ENCODE assay signal across 40 cellular contexts in the genomic region with DNA sequence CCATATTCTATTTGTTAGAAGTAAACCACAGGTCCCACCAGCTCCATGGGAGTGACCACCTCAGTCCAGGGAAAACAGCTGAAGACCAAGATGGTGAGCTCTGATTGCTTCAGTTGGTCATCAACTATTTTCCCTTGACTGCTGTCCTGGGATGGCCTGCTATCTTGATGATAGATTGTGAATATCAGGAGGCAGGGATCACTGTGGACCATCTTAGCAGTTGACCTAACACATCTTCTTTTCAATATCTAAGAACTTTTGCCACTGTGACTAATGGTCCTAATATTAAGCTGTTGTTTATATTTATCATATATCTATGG. TPM values are rescaled to one million over a fixed set of nuclear protein-coding genes. Genes with fewer than 3 reads are reported as not detected.
"Had no signal": no experiment of that assay in that cellular context is flagged by ENCODE, and none has a peak within 500 bp of the region (broad histone marks: within the 10 kb centered on the region; RNA-seq: fewer than 3 reads in every experiment).

No MANE protein-coding gene starts in this region.

- H3K9me3 Mint-ChIP-seq: activated naive CD4-positive, alpha-beta T cell treated with anti-CD3 and anti-CD28 coated beads for 36 hours; activated naive CD4-positive, alpha-beta T cell treated with anti-CD3 and anti-CD28 coated beads, Interleukin-2, amount 10 ng/mL, durations not matched to agents 7 days and 5 days; activated naive CD4-positive, alpha-beta T cell treated with anti-CD3 and anti-CD28 coated beads, Interleukin-2, amount 50 U/mL, for 24 hours; activated naive CD4-positive, alpha-beta T cell treated with anti-CD3 and anti-CD28 coated beads, Interleukin-2, amount 50 U/mL, for 72 hours; activated naive CD8-positive, alpha-beta T cell treated with anti-CD3 and anti-CD28 coated beads for 36 hours; activated naive CD8-positive, alpha-beta T cell treated with anti-CD3 and anti-CD28 coated beads, Interleukin-2, amount 50 U/mL, for 24 hours; activated T-cell treated with anti-CD3 and anti-CD28 coated beads, Interleukin-2, amount 50 U/mL, for 24 hours; activated T-cell treated with anti-CD3 and anti-CD28 coated beads, Interleukin-2, amount 50 U/mL, for 4 hours; activated T-cell treated with anti-CD3 and anti-CD28 coated beads, Interleukin-2, amount 50 U/mL, for 72 hours; activated T-helper 17 cell treated with anti-CD3 and anti-CD28 coated beads, Interleukin-2, amount 50 U/mL, for 72 hours; central memory CD8-positive, alpha-beta T cell had no signal

- DNase-seq: activated effector memory CD4-positive, alpha-beta T cell treated with anti-CD3 and anti-CD28 coated beads, Interleukin-2, amount 50 U/mL, for 16 hours; activated effector memory CD4-positive, alpha-beta T cell treated with Interleukin-2 at 50 U/mL for 16 hours; activated gamma-delta T cell; activated gamma-delta T cell treated with Interleukin-2 at 50 U/mL for 16 hours; activated naive CD4-positive, alpha-beta T cell; activated naive CD4-positive, alpha-beta T cell treated with anti-CD3 and anti-CD28 coated beads for 36 hours; activated naive CD4-positive, alpha-beta T cell treated with anti-CD3 and anti-CD28 coated beads, Interleukin-2, amount 10 ng/mL, durations not matched to agents 7 days and 5 days; activated naive CD4-positive, alpha-beta T cell treated with anti-CD3 and anti-CD28 coated beads, Interleukin-2, amount 50 U/mL, for 16 hours; activated naive CD4-positive, alpha-beta T cell treated with Interleukin-2 at 50 U/mL for 16 hours; activated naive CD8-positive, alpha-beta T cell treated with anti-CD3 and anti-CD28 coated beads for 36 hours; activated naive CD8-positive, alpha-beta T cell treated with anti-CD3 and anti-CD28 coated beads, Interleukin-2, amount 10 ng/mL, durations not matched to agents 7 days and 5 days; activated naive CD8-positive, alpha-beta T cell treated with anti-CD3 and anti-CD28 coated beads, Interleukin-2, amount 50 U/mL, for 24 hours; activated T-cell treated with anti-CD3 and anti-CD28 coated beads, Interleukin-2, amount 50 U/mL, for 1 hour; activated T-cell treated with anti-CD3 and anti-CD28 coated beads, Interleukin-2, amount 50 U/mL, for 24 hours; activated T-cell treated with anti-CD3 and anti-CD28 coated beads, Interleukin-2, amount 50 U/mL, for 4 hours; activated T-cell treated with anti-CD3 and anti-CD28 coated beads, Interleukin-2, amount 50 U/mL, for 48 hours; activated T-cell treated with anti-CD3 and anti-CD28 coated beads, Interleukin-2, amount 50 U/mL, for 72 hours; adrenal gland; amniotic stem cell; amygdala; anterior cingulate cortex; aorta; body of pancreas; brain microvascular endothelial cell; caudate nucleus; central memory CD4-positive, alpha-beta T cell; cerebellar nuclear complex had no signal

- FAIRE-seq: bronchial epithelial cell had no signal

- H3K4me3 ChIP-seq: adrenal gland, ascending aorta, body of pancreas, breast epithelium, cardiac muscle cell had no signal

- H3K9me3 ChIP-seq: ascending aorta, body of pancreas, breast epithelium had no signal

- H3K27ac Mint-ChIP-seq: activated naive CD4-positive, alpha-beta T cell treated with anti-CD3 and anti-CD28 coated beads for 36 hours; activated naive CD4-positive, alpha-beta T cell treated with anti-CD3 and anti-CD28 coated beads, Interleukin-2, amount 10 ng/mL, durations not matched to agents 7 days and 5 days; activated naive CD4-positive, alpha-beta T cell treated with anti-CD3 and anti-CD28 coated beads, Interleukin-2, amount 50 U/mL, for 24 hours; activated naive CD4-positive, alpha-beta T cell treated with anti-CD3 and anti-CD28 coated beads, Interleukin-2, amount 50 U/mL, for 72 hours; activated naive CD8-positive, alpha-beta T cell; activated naive CD8-positive, alpha-beta T cell treated with anti-CD3 and anti-CD28 coated beads for 36 hours; activated naive CD8-positive, alpha-beta T cell treated with anti-CD3 and anti-CD28 coated beads, Interleukin-2, amount 10 ng/mL, durations not matched to agents 7 days and 5 days; activated naive CD8-positive, alpha-beta T cell treated with anti-CD3 and anti-CD28 coated beads, Interleukin-2, amount 50 U/mL, for 24 hours; activated T-cell treated with anti-CD3 and anti-CD28 coated beads, Interleukin-2, amount 50 U/mL, for 24 hours; activated T-cell treated with anti-CD3 and anti-CD28 coated beads, Interleukin-2, amount 50 U/mL, for 72 hours; activated T-helper 1 cell treated with anti-CD3 and anti-CD28 coated beads, Interleukin-12 subunit alpha, Interleukin-12 subunit beta, Interleukin-2, Interleukin-4 antibody, amounts not matched to agents 30 ng/mL and 10 ng/mL and 1 ng/mL, durations not matched to agents 14 hours and 24 hours and 36 hours; activated T-helper 17 cell treated with anti-CD3 and anti-CD28 coated beads, Interleukin-2, amount 50 U/mL, for 72 hours; activated T-helper 2 cell treated with anti-CD3 and anti-CD28 coated beads, Interferon-gamma antibody, Interleukin-2, Interleukin-4, amounts not matched to agents 10 μg/mL and 5 μg/mL and 100 μg/mL, durations not matched to agents 14 hours and 24 hours and 36 hours; brain had no signal

- H3K4me1 Mint-ChIP-seq: activated naive CD4-positive, alpha-beta T cell treated with anti-CD3 and anti-CD28 coated beads, Interleukin-2, amount 10 ng/mL, durations not matched to agents 7 days and 5 days; activated naive CD4-positive, alpha-beta T cell treated with anti-CD3 and anti-CD28 coated beads, Interleukin-2, amount 50 U/mL, for 24 hours; activated naive CD8-positive, alpha-beta T cell treated with anti-CD3 and anti-CD28 coated beads, Interleukin-2, amount 10 ng/mL, durations not matched to agents 7 days and 5 days; brain; central memory CD8-positive, alpha-beta T cell had no signal

- H3K4me1 ChIP-seq: adrenal gland, ascending aorta, body of pancreas, breast epithelium had no signal

- ATAC-seq: activated naive CD4-positive, alpha-beta T cell treated with anti-CD3 and anti-CD28 coated beads, Interleukin-2, amount 50 U/mL, for 72 hours; activated naive CD8-positive, alpha-beta T cell treated with anti-CD3 and anti-CD28 coated beads, Interleukin-2, amount 50 U/mL, for 24 hours; activated T-cell treated with anti-CD3 and anti-CD28 coated beads, Interleukin-2, amount 50 U/mL, for 4 hours; activated T-cell treated with anti-CD3 and anti-CD28 coated beads, Interleukin-2, amount 50 U/mL, for 72 hours; activated T-helper 17 cell treated with anti-CD3 and anti-CD28 coated beads, Interleukin-2, amount 50 U/mL, for 72 hours; body of pancreas had no signal

- H3K36me3 Mint-ChIP-seq: activated naive CD4-positive, alpha-beta T cell treated with anti-CD3 and anti-CD28 coated beads, Interleukin-2, amount 10 ng/mL, durations not matched to agents 7 days and 5 days; activated naive CD4-positive, alpha-beta T cell treated with anti-CD3 and anti-CD28 coated beads, Interleukin-2, amount 50 U/mL, for 24 hours; activated naive CD4-positive, alpha-beta T cell treated with anti-CD3 and anti-CD28 coated beads, Interleukin-2, amount 50 U/mL, for 72 hours; activated naive CD8-positive, alpha-beta T cell treated with anti-CD3 and anti-CD28 coated beads for 36 hours; activated naive CD8-positive, alpha-beta T cell treated with anti-CD3 and anti-CD28 coated beads, Interleukin-2, amount 10 ng/mL, durations not matched to agents 7 days and 5 days; brain had no signal

- H3K27me3 Mint-ChIP-seq: activated naive CD4-positive, alpha-beta T cell treated with anti-CD3 and anti-CD28 coated beads, Interleukin-2, amount 50 U/mL, for 24 hours; activated naive CD8-positive, alpha-beta T cell treated with anti-CD3 and anti-CD28 coated beads for 36 hours; activated T-helper 17 cell treated with anti-CD3 and anti-CD28 coated beads, Interleukin-2, amount 50 U/mL, for 72 hours had no signal

- H3K27me3 ChIP-seq: ascending aorta, body of pancreas, brain microvascular endothelial cell, cardiac muscle cell had no signal

- H3K36me3 ChIP-seq: adrenal gland, ascending aorta, brain microvascular endothelial cell, breast epithelium, cardiac muscle cell had no signal

- H3K4me3 Mint-ChIP-seq: activated naive CD4-positive, alpha-beta T cell treated with anti-CD3 and anti-CD28 coated beads for 36 hours; activated naive CD4-positive, alpha-beta T cell treated with anti-CD3 and anti-CD28 coated beads, Interleukin-2, amount 10 ng/mL, durations not matched to agents 7 days and 5 days; activated naive CD4-positive, alpha-beta T cell treated with anti-CD3 and anti-CD28 coated beads, Interleukin-2, amount 50 U/mL, for 24 hours; activated naive CD8-positive, alpha-beta T cell; activated naive CD8-positive, alpha-beta T cell treated with anti-CD3 and anti-CD28 coated beads for 36 hours; activated naive CD8-positive, alpha-beta T cell treated with anti-CD3 and anti-CD28 coated beads, Interleukin-2, amount 10 ng/mL, durations not matched to agents 7 days and 5 days; activated naive CD8-positive, alpha-beta T cell treated with anti-CD3 and anti-CD28 coated beads, Interleukin-2, amount 50 U/mL, for 24 hours; activated T-cell treated with anti-CD3 and anti-CD28 coated beads, Interleukin-2, amount 50 U/mL, for 24 hours; activated T-cell treated with anti-CD3 and anti-CD28 coated beads, Interleukin-2, amount 50 U/mL, for 4 hours; activated T-cell treated with anti-CD3 and anti-CD28 coated beads, Interleukin-2, amount 50 U/mL, for 72 hours; activated T-helper 1 cell treated with anti-CD3 and anti-CD28 coated beads, Interleukin-12 subunit alpha, Interleukin-12 subunit beta, Interleukin-2, Interleukin-4 antibody, amounts not matched to agents 30 ng/mL and 10 ng/mL and 1 ng/mL, durations not matched to agents 14 hours and 24 hours and 36 hours; activated T-helper 17 cell treated with anti-CD3 and anti-CD28 coated beads, Interleukin-2, amount 50 U/mL, for 72 hours; brain; central memory CD8-positive, alpha-beta T cell had no signal

- H3K27ac ChIP-seq: adrenal gland, ascending aorta, body of pancreas, brain microvascular endothelial cell, breast epithelium, cardiac muscle cell had no signal

RNA-seq across cellular contexts. Expression of a gene that starts 16.1 kb away (rescaled TPM):
- total RNA-seq: activated naive CD4-positive, alpha-beta T cell treated with anti-CD3 and anti-CD28 coated beads for 36 hours; activated naive CD4-positive, alpha-beta T cell treated with anti-CD3 and anti-CD28 coated beads, Interleukin-2, amount 50 U/mL, for 72 hours; activated naive CD8-positive, alpha-beta T cell treated with anti-CD3 and anti-CD28 coated beads for 36 hours; activated T-cell treated with anti-CD3 and anti-CD28 coated beads, Interleukin-2, amount 50 U/mL, for 4 hours; activated T-cell treated with anti-CD3 and anti-CD28 coated beads, Interleukin-2, amount 50 U/mL, for 72 hours; activated T-helper 1 cell treated with anti-CD3 and anti-CD28 coated beads, Interleukin-12 subunit alpha, Interleukin-12 subunit beta, Interleukin-2, Interleukin-4 antibody, amounts not matched to agents 30 ng/mL and 10 ng/mL and 1 ng/mL, durations not matched to agents 14 hours and 24 hours and 36 hours; activated T-helper 17 cell treated with anti-CD3 and anti-CD28 coated beads, Interleukin-2, amount 50 U/mL, for 72 hours; activated T-helper 2 cell treated with anti-CD3 and anti-CD28 coated beads, Interferon-gamma antibody, Interleukin-2, Interleukin-4, amounts not matched to agents 10 μg/mL and 5 μg/mL and 100 μg/mL, durations not matched to agents 14 hours and 24 hours and 36 hours; bronchial epithelial cell; cardiac muscle cell; chondrocyte had no signal
- polyA plus RNA-seq: cardiac muscle cell had no signal

RNA-seq across cellular contexts. Expression of a gene that starts 55.7 kb away (rescaled TPM):
- total RNA-seq: activated T-helper 17 cell treated with anti-CD3 and anti-CD28 coated beads, Interleukin-2, amount 50 U/mL, for 72 hours; activated T-helper 2 cell treated with anti-CD3 and anti-CD28 coated beads, Interferon-gamma antibody, Interleukin-2, Interleukin-4, amounts not matched to agents 10 μg/mL and 5 μg/mL and 100 μg/mL, durations not matched to agents 14 hours and 24 hours and 36 hours; ascending aorta; bronchial epithelial cell; cardiac muscle cell; chondrocyte had no signal
- polyA plus RNA-seq: cardiac muscle cell had no signal
